29 cellular contexts compared by ENCODE assay signal in genomic region chr7:124460555-124460954, GRCh38.
"Had no signal": no experiment of that assay in that cellular context is flagged by ENCODE, and none has a peak within 500 bp of the region (broad histone marks: within the 10 kb centered on the region; RNA-seq: fewer than 3 reads in every experiment).

No MANE protein-coding gene starts in this region.

- H3K4me3 Mint-ChIP-seq: immature natural killer cell; memory B cell; mesothelial cell of epicardium; naive thymus-derived CD4-positive, alpha-beta T cell; nephron progenitor cell; type B pancreatic cell had no signal

- ATAC-seq: left colon; left ventricle myocardium superior; lower lobe of right lung; naive thymus-derived CD4-positive, alpha-beta T cell; sciatic nerve had no signal

- H3K4me3 ChIP-seq: dorsolateral prefrontal cortex, lower lobe of right lung, ovary, smooth muscle cell, stomach, testis, tibial artery had no signal

- H3K9me3 Mint-ChIP-seq: memory B cell, type B pancreatic cell had no signal

- H3K36me3 ChIP-seq: lower lobe of right lung, ovary, stomach, tibial artery had no signal

- H3K27ac Mint-ChIP-seq: immature natural killer cell; memory B cell; naive thymus-derived CD4-positive, alpha-beta T cell; nephron progenitor cell; type B pancreatic cell had no signal

- H3K4me1 Mint-ChIP-seq: immature natural killer cell; memory B cell; naive thymus-derived CD4-positive, alpha-beta T cell; nephron progenitor cell had no signal

- H3K4me1 ChIP-seq: lower lobe of right lung, testis had no signal

- H3K27me3 ChIP-seq: dorsolateral prefrontal cortex, ovary, stomach, testis, tibial artery had no signal

- H3K27ac ChIP-seq: lower lobe of right lung, ovary, testis, tibial artery had no signal

- DNase-seq: dorsolateral prefrontal cortex; effector CD4-positive, alpha-beta T cell; hypothalamus; immature natural killer cell; islet precursor cell; left colon; left ventricle myocardium superior; lower lobe of right lung; naive thymus-derived CD4-positive, alpha-beta T cell; nephron progenitor cell; nucleus accumbens; ovary; posterior cingulate gyrus; stimulated activated CD4-positive, alpha-beta T cell treated with anti-CD3 and anti-CD28 coated beads, Interleukin-12 subunit alpha, Interleukin-12 subunit beta, amount 100 ng/mL, for 4 hours; stimulated activated CD4-positive, alpha-beta T cell treated with anti-CD3 and anti-CD28 coated beads, Interleukin-1b, Interleukin-23, amount 100 ng/mL, for 48 hours; stimulated activated CD4-positive, alpha-beta T cell treated with anti-CD3 and anti-CD28 coated beads, Interleukin-4, amount 100 ng/mL, for 1 hour; stimulated activated CD8-positive, alpha-beta memory T cell treated with anti-CD3 and anti-CD28 coated beads, Interleukin-4, amount 100 ng/mL, for 48 hours; stimulated activated naive CD4-positive, alpha-beta T cell treated with Interleukin-2 at 50 U/mL for 16 hours; stomach; testis; tibial artery had no signal

- H3K27me3 Mint-ChIP-seq: memory B cell; naive thymus-derived CD4-positive, alpha-beta T cell; type B pancreatic cell had no signal

- H3K9me3 ChIP-seq: lower lobe of right lung, ovary, stomach, testis, tibial artery had no signal

- H3K36me3 Mint-ChIP-seq: immature natural killer cell; memory B cell; mesothelial cell of epicardium; naive thymus-derived CD4-positive, alpha-beta T cell; type B pancreatic cell had no signal

- FAIRE-seq: colon, frontal cortex, urothelium cell line had no signal
